ENCODE assay signal across 19 cellular contexts in the genomic region with DNA sequence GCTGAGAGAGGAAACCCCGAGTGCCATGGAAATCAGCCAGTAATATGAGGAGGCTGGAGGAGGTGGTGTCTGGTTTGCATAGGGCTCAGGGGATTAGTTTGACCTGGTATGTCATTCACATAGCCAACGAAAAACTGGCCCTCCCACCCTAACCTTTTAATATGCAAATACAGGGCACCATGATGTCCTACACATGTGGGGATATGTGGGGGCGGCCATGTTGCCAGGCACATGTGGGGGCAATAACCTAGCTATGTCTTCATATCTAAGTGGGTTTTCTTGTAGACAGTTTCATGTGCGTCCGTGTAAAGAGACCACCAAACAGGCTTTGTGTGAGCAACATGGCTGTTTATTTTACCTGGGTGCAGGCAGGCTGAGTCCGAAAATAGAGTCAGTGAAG.
"Had no signal": no experiment of that assay in that cellular context is flagged by ENCODE, and none has a peak within 500 bp of the region (broad histone marks: within the 10 kb centered on the region; RNA-seq: fewer than 3 reads in every experiment).

No MANE protein-coding gene starts in this region.

- H3K36me3 ChIP-seq: breast epithelium, esophagus muscularis mucosa, neutrophil, tibial artery had no signal

- H3K4me1 ChIP-seq: breast epithelium, esophagus muscularis mucosa, tibial artery had no signal

- DNase-seq: activated CD4-positive, alpha-beta T cell treated with anti-CD3 and anti-CD28 coated beads for 36 hours; activated CD8-positive, alpha-beta memory T cell treated with anti-CD3 and anti-CD28 coated beads, Interleukin-2, amount 50 U/mL, for 48 hours; activated CD8-positive, alpha-beta T cell treated with anti-CD3 and anti-CD28 coated beads for 36 hours; activated naive CD8-positive, alpha-beta T cell treated with anti-CD3 and anti-CD28 coated beads, Interleukin-2, amount 10 ng/mL, durations not matched to agents 7 days and 5 days; aorta; dermis blood vessel endothelial cell; kidney glomerular epithelial cell; midbrain; right cardiac atrium; small intestine; T-cell; T1000; tibial artery had no signal

- H3K27ac ChIP-seq: breast epithelium, esophagus muscularis mucosa, neutrophil, tibial artery, VCaP had no signal

- FAIRE-seq: endometrium, small intestine had no signal

- H3K27me3 ChIP-seq: breast epithelium, esophagus muscularis mucosa, neutrophil, tibial artery had no signal

- ATAC-seq: activated CD4-positive, alpha-beta T cell treated with anti-CD3 and anti-CD28 coated beads for 36 hours; activated CD8-positive, alpha-beta T cell treated with anti-CD3 and anti-CD28 coated beads for 36 hours; right cardiac atrium; stimulated activated effector memory CD8-positive, alpha-beta T cell treated with anti-CD3 and anti-CD28 coated beads, Interleukin-12 subunit alpha, Interleukin-12 subunit beta, amount 100 ng/mL, for 72 hours; T-cell had no signal

- H3K4me3 ChIP-seq: breast epithelium, esophagus muscularis mucosa, tibial artery had no signal

- H3K9me3 ChIP-seq: breast epithelium, esophagus muscularis mucosa, neutrophil, tibial artery had no signal
